Comparison of ENCODE assay signal across 22 cellular contexts in the genomic region with DNA sequence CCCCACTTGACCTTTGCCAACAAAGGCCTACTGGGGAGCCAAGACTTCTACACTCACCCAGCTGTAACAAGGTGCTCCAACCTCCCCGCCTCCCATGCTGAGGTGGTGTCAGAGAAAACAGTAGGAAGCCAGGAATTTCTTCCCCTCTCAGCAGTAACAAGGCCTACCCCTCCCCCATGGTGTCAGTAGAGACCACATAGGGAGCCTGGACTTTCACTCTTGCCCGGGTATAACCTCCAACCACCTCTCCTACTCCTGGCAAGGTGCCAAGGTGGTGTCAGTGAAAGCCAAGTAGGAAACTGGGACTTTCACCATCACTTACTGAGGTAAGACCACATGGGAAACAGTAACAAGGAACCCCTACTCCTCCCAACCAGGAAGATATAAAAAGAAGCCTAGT.
DNase-seq lines count a peak whose midpoint lies in the region; ATAC-seq and TF ChIP-seq lines count a peak whose summit lies in the region.
"Had no signal": no experiment of that assay in that cellular context is flagged by ENCODE, and none has a peak within 500 bp of the region (broad histone marks: within the 10 kb centered on the region; RNA-seq: fewer than 3 reads in every experiment).

No MANE protein-coding gene starts in this region.

- no peak overlapping the region for H3K4me3 Mint-ChIP-seq in WTC11
- H3K4me3 Mint-ChIP-seq: activated CD8-positive, alpha-beta T cell treated with anti-CD3 and anti-CD28 coated beads for 36 hours; CD14-positive monocyte; natural killer cell treated with Interleukin-12 subunit alpha and Interleukin-12 subunit beta and Interleukin-15 and Interleukin-18, amount 100 ng/mL, for 72 hours had no signal

- no peaks in the 10 kb centered on the region; a peak in 1 of 3 replicates for H3K36me3 ChIP-seq in HEK293 (ENCODE audit: control insufficient read depth in 2 of 2, insufficient read depth in 1 of 2, low read length in 2 of 2)
- no peaks in the 10 kb centered on the region for H3K36me3 ChIP-seq in MM.1S (replicated peaks; ENCODE audit: insufficient read depth, low read length)
- H3K36me3 ChIP-seq in HAP-1 (replicated peaks) = no peaks in the 10 kb centered on the region
- H3K36me3 ChIP-seq: left lung had no signal

- no peak overlapping the region for H2AFZ ChIP-seq in MM.1S (ENCODE audit: low read length)

- no peak overlapping the region for H3K4me2 ChIP-seq in MM.1S (ENCODE audit: low read depth, low read length)

- H3K27ac ChIP-seq in HEK293 (ENCODE audit: extremely low read depth, low read depth, low read length) = no peak overlapping the region
- no peak overlapping the region for H3K27ac ChIP-seq in MM.1S (ENCODE audit: low read length)
- H3K27ac ChIP-seq: dorsolateral prefrontal cortex, left lung, skin epidermis had no signal

- in situ Hi-C loops in HAP-1 (cut with MboI; ENCODE audit: low sequenced_read_pairs) = no loop called here

- DNase-seq in DMS79 (lab: John Stamatoyannopoulos, UW) = peak; percentile 44
- DNase-seq in WTC11 (ENCODE audit: low spot score) = peak; percentile 17
- peak; percentile 6 for DNase-seq in left kidney (ENCODE audit: low read depth, low spot score)
- no peak for DNase-seq in COLO829 (ENCODE audit: low spot score)
- no peak for DNase-seq in MM.1S
- no peak for DNase-seq in HAP-1 (ENCODE audit: low spot score in 2 of 2)
- DNase-seq in NCI-H446 treated with DMSO at 0.1 percent for 48 hours (lab: John Stamatoyannopoulos, UW) = no peak
- DNase-seq: activated CD8-positive, alpha-beta T cell treated with anti-CD3 and anti-CD28 coated beads for 36 hours; activated naive CD4-positive, alpha-beta T cell; amniotic stem cell; dorsolateral prefrontal cortex; foreskin melanocyte; left lung; midbrain; posterior cingulate gyrus; stimulated activated CD4-positive, alpha-beta T cell treated with anti-CD3 and anti-CD28 coated beads, Interleukin-2, amount 100 ng/mL, for 48 hours; stimulated activated naive CD4-positive, alpha-beta T cell treated with Interleukin-2 at 50 U/mL for 16 hours had no signal

- H3F3A ChIP-seq in MM.1S (ENCODE audit: insufficient read depth, low read length) = no peaks in the 10 kb centered on the region

- H3K4me3 ChIP-seq in HEK293 (ENCODE audit: low read depth, low read length) (no peak overlapping the region), MM.1S (ENCODE audit: low read length) (no peak overlapping the region), HAP-1 (no peak overlapping the region)
- H3K4me3 ChIP-seq: dorsolateral prefrontal cortex, left lung, skin epidermis had no signal

- H3K9me2 ChIP-seq in MM.1S (replicated peaks; ENCODE audit: insufficient read depth, low read length) = no peaks in the 10 kb centered on the region

- 0 out of 2 replicates have a peak overlapping the region, but pooled peaks have one; percentile 11 for H3K27ac Mint-ChIP-seq in WTC11
- H3K27ac Mint-ChIP-seq: activated CD8-positive, alpha-beta T cell treated with anti-CD3 and anti-CD28 coated beads for 36 hours; CD14-positive monocyte; natural killer cell treated with Interleukin-12 subunit alpha and Interleukin-12 subunit beta and Interleukin-15 and Interleukin-18, amount 100 ng/mL, for 72 hours had no signal

- no peaks in the 10 kb centered on the region for H3K79me2 ChIP-seq in MM.1S (ENCODE audit: low read length)

- H3K36me3 Mint-ChIP-seq in WTC11 = peaks cover 24% of the 10 kb centered on the region
- H3K36me3 Mint-ChIP-seq: CD14-positive monocyte; natural killer cell treated with Interleukin-12 subunit alpha and Interleukin-12 subunit beta and Interleukin-15 and Interleukin-18, amount 100 ng/mL, for 72 hours had no signal

- H3K27me3 Mint-ChIP-seq in WTC11 (ENCODE audit: low read depth) = no peaks in the 10 kb centered on the region; the same call in 1 of the 2 replicates
- H3K27me3 Mint-ChIP-seq: activated CD8-positive, alpha-beta T cell treated with anti-CD3 and anti-CD28 coated beads for 36 hours had no signal

- no peak overlapping the region for H3K9ac ChIP-seq in MM.1S (ENCODE audit: low read length)

- TF ChIP-seq CTCF in HEK293 (tag by site-specific recombination; IDR thresholded peaks at IDR 0.05) = no peak
- no peak for TF ChIP-seq CTCF in WTC11 (IDR thresholded peaks at IDR 0.05)
- no peak for TF ChIP-seq CTCF in MM.1S (IDR thresholded peaks at IDR 0.05; ENCODE audit: low read length)

- H3K4me1 ChIP-seq in HEK293 (ENCODE audit: control insufficient read depth, insufficient read depth, low read length) (peaks cover 8% of the 10 kb centered on the region; the same call in 1 of the 2 replicates), MM.1S (ENCODE audit: low read length) (no peaks in the 10 kb centered on the region), HAP-1 (no peaks in the 10 kb centered on the region)
- H3K4me1 ChIP-seq: left lung had no signal

- no peak for ATAC-seq in WTC11
- ATAC-seq: activated CD4-positive, CD25-positive, alpha-beta regulatory T cell treated with anti-CD3 and anti-CD28 coated beads, Interleukin-2, amount 50 U/mL, for 24 hours; activated CD8-positive, alpha-beta T cell treated with anti-CD3 and anti-CD28 coated beads for 36 hours; left lung; natural killer cell treated with Interleukin-12 subunit alpha and Interleukin-12 subunit beta and Interleukin-15 and Interleukin-18, amount 100 ng/mL, for 72 hours had no signal

- H3K9me3 Mint-ChIP-seq in WTC11 = peaks cover 22% of the 10 kb centered on the region
- H3K9me3 Mint-ChIP-seq: activated CD8-positive, alpha-beta T cell treated with anti-CD3 and anti-CD28 coated beads for 36 hours; natural killer cell treated with Interleukin-12 subunit alpha and Interleukin-12 subunit beta and Interleukin-15 and Interleukin-18, amount 100 ng/mL, for 72 hours had no signal

- H4K20me1 ChIP-seq in MM.1S (ENCODE audit: insufficient read depth, low read length) = no peaks in the 10 kb centered on the region

- POLR2A ChIA-PET in HEK293 (lab: Yijun Ruan, JAX) (no interaction called here), WTC11 (lab: Charles Lee) (no interaction called here)

- H3K27me3 ChIP-seq in MM.1S (replicated peaks; ENCODE audit: insufficient read depth, low read length) (no peaks in the 10 kb centered on the region), HAP-1 (ENCODE audit: low read depth) (no peaks in the 10 kb centered on the region)
- H3K27me3 ChIP-seq: left lung had no signal

- H3K4me1 Mint-ChIP-seq in WTC11 = peaks cover 24% of the 10 kb centered on the region
- H3K4me1 Mint-ChIP-seq: CD14-positive monocyte had no signal

- H3K9me3 ChIP-seq in HEK293 (ENCODE audit: control insufficient read depth, insufficient read depth, low read depth, low read length) = no peaks in the 10 kb centered on the region
- no peaks in the 10 kb centered on the region for H3K9me3 ChIP-seq in MM.1S (replicated peaks; ENCODE audit: insufficient read depth, low read length)
- H3K9me3 ChIP-seq in HAP-1 = no peaks in the 10 kb centered on the region
- H3K9me3 ChIP-seq: left lung had no signal

- CTCF ChIA-PET in HEK293 (lab: Yijun Ruan, JAX) (interaction anchor here (0.6 to 1.5 kb wide), 4 partner anchors 10 to 129 kb away, joined by 3 to 5 read pairs (median 3); no protein-coding TSS in a partner anchor), WTC11 (lab: Charles Lee) (interaction anchor here (0.9 kb wide), 1 partner anchor 22 kb away, joined by 4 read pairs; no protein-coding TSS in a partner anchor)

TF ChIP-seq in HEK293, 187 proteins besides CTCF, POLR2A, EP300 and RAD21 (continues in another document):
- TF ChIP-seq ZNF776 (tag by site-specific recombination; IDR thresholded peaks at IDR 0.05; ENCODE audit: borderline replicate concordance) (peak; percentile 89; the same call in 1 of the 2 replicates), ZNF544 (tag by site-specific recombination; IDR thresholded peaks at IDR 0.05) (peak; percentile 93), PRDM1 (tag by site-specific recombination; IDR thresholded peaks at IDR 0.05) (peak; percentile 31; the same call in 1 of the 2 replicates), ZNF626 (tag by site-specific recombination; IDR thresholded peaks at IDR 0.05) (peak; percentile 29; the same call in 1 of the 2 replicates)
- TF ChIP-seq, protein P1, sequence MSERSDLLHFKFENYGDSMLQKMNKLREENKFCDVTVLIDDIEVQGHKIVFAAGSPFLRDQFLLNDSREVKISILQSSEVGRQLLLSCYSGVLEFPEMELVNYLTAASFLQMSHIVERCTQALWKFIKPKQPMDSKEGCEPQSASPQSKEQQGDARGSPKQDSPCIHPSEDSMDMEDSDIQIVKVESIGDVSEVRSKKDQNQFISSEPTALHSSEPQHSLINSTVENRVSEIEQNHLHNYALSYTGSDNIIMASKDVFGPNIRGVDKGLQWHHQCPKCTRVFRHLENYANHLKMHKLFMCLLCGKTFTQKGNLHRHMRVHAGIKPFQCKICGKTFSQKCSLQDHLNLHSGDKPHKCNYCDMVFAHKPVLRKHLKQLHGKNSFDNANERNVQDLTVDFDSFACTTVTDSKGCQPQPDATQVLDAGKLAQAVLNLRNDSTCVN (tag by site-specific recombination; optimal IDR thresholded peaks at IDR 0.05) = no peak

TF ChIP-seq in WTC11, 78 proteins besides CTCF, POLR2A, EP300 and RAD21:
- TF ChIP-seq ZNF423 (CRISPR knock-in tag; IDR thresholded peaks at IDR 0.05) = peak; percentile 95
- no peak for TF ChIP-seq RELA (CRISPR knock-in tag; IDR thresholded peaks at IDR 0.05; ENCODE audit: borderline replicate concordance)
- TF ChIP-seq ERG (CRISPR knock-in tag; IDR thresholded peaks at IDR 0.05) = no peak
TF ChIP-seq in WTC11: peak in this region for 1.

Comparison
In these comparisons a context has a peak if more than half of its experiments do, and no peak if none do; other contexts are left out.
1. DNase-seq: peak in DMS79 (single experiment), WTC11 (single experiment) and left kidney (single experiment); none in COLO829 (single experiment), MM.1S (single experiment), HAP-1 (0 of 2) and NCI-H446 treated with DMSO at 0.1 percent for 48 hours (single experiment).